25 cellular contexts compared by ENCODE assay signal in the genomic region with DNA sequence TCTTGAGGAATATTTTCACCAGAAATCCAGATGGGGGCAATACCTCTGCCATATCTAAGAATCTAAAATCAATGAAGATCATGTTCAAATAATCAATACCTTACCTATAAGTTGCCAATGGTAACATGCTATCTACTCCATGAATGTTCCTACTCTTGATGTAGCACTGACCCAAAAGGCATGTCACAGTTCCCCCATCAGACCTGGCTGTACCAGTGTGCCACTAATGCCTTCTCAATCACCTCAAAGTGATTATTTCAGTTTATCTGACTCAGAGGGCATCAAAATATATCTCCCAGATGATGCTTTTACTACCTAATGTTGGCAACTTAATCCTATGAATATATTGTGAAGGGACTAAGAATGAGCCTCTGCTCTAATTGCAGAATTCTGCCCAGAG. TPM values are rescaled to one million over a fixed set of nuclear protein-coding genes. Genes with fewer than 3 reads are reported as not detected.
DNase-seq lines count a peak whose midpoint lies in the region; ATAC-seq, FAIRE-seq and TF ChIP-seq lines count a peak whose summit lies in the region.
"Had no signal": no experiment of that assay in that cellular context is flagged by ENCODE, and none has a peak within 500 bp of the region (broad histone marks: within the 10 kb centered on the region; RNA-seq: fewer than 3 reads in every experiment).

No MANE protein-coding gene starts in this region.

- H3K27me3 Mint-ChIP-seq in activated CD4-positive, alpha-beta T cell treated with anti-CD3 and anti-CD28 coated beads for 36 hours, result no peaks in the 10 kb centered on the region
- no peaks in the 10 kb centered on the region for H3K27me3 Mint-ChIP-seq in activated naive CD8-positive, alpha-beta T cell
- no peaks in the 10 kb centered on the region for H3K27me3 Mint-ChIP-seq in activated naive CD8-positive, alpha-beta T cell treated with anti-CD3 and anti-CD28 coated beads for 36 hours
- H3K27me3 Mint-ChIP-seq: CD8-positive, alpha-beta memory T cell had no signal

- no peaks in the 10 kb centered on the region for H3K9me1 ChIP-seq in K562 (ENCODE audit: control insufficient read depth, insufficient read depth, low read length)

- peaks cover under 1 to 17% of the 10 kb centered on the region in 2 experiments; a peak in 4 of 5 replicates for H3K4me1 ChIP-seq in K562 (replicated peaks in 1 of 2; ENCODE audit: control insufficient read depth in 2 of 2, insufficient read depth in 2 of 2, low read length in 2 of 2)

- intact Hi-C loops in activated CD4-positive, alpha-beta T cell treated with anti-CD3 and anti-CD28 coated beads for 36 hours (cut with DNase I, micrococcal nuclease), result no loop called here
- intact Hi-C loops in K562 (cut with micrococcal nuclease), result no loop called here

- no peak for ATAC-seq in activated CD4-positive, alpha-beta T cell treated with anti-CD3 and anti-CD28 coated beads for 36 hours
- ATAC-seq in K562 (no peak), HG03457 (IDR thresholded peaks at IDR 0.05; ENCODE audit: unreplicated experiment) (no peak)
- no peak for ATAC-seq in stimulated activated effector memory CD8-positive, alpha-beta T cell treated with anti-CD3 and anti-CD28 coated beads, Interleukin-12 subunit alpha, Interleukin-12 subunit beta, amount 100 ng/mL, for 72 hours
- ATAC-seq: GM23338, Panc1 had no signal

- in situ Hi-C loops in K562 (cut with MboI), result no loop called here

- H3K27ac Mint-ChIP-seq in activated CD4-positive, alpha-beta T cell treated with anti-CD3 and anti-CD28 coated beads for 36 hours, result peak overlapping the region; percentile 7
- peak overlapping the region; percentile 46 for H3K27ac Mint-ChIP-seq in activated naive CD8-positive, alpha-beta T cell
- no peak overlapping the region for H3K27ac Mint-ChIP-seq in activated naive CD8-positive, alpha-beta T cell treated with anti-CD3 and anti-CD28 coated beads for 36 hours
- peak overlapping the region; percentile 57 for H3K27ac Mint-ChIP-seq in stimulated activated effector memory CD8-positive, alpha-beta T cell treated with anti-CD3 and anti-CD28 coated beads, Interleukin-12 subunit alpha, Interleukin-12 subunit beta, amount 100 ng/mL, for 72 hours
- H3K27ac Mint-ChIP-seq: GM23338 had no signal

- POLR2A ChIA-PET in activated CD4-positive, alpha-beta T cell treated with anti-CD3 and anti-CD28 coated beads for 36 hours (lab: Charles Lee), result no interaction called here
- POLR2A ChIA-PET in K562 (lab: Yijun Ruan, JAX), result no interaction called here

- H3K36me3 Mint-ChIP-seq in activated CD4-positive, alpha-beta T cell treated with anti-CD3 and anti-CD28 coated beads for 36 hours (ENCODE audit: low read depth), result peaks cover 55% of the 10 kb centered on the region
- H3K36me3 Mint-ChIP-seq in activated naive CD8-positive, alpha-beta T cell, result peaks cover 2% of the 10 kb centered on the region
- H3K36me3 Mint-ChIP-seq in activated naive CD8-positive, alpha-beta T cell treated with anti-CD3 and anti-CD28 coated beads for 36 hours, result peaks cover 35% of the 10 kb centered on the region
- H3K36me3 Mint-ChIP-seq in stimulated activated effector memory CD8-positive, alpha-beta T cell treated with anti-CD3 and anti-CD28 coated beads, Interleukin-12 subunit alpha, Interleukin-12 subunit beta, amount 100 ng/mL, for 72 hours, result peaks cover 100% of the 10 kb centered on the region

- H3K9me3 Mint-ChIP-seq in activated CD4-positive, alpha-beta T cell treated with anti-CD3 and anti-CD28 coated beads for 36 hours (ENCODE audit: low read depth), result no peaks in the 10 kb centered on the region
- no peaks in the 10 kb centered on the region for H3K9me3 Mint-ChIP-seq in activated naive CD8-positive, alpha-beta T cell (ENCODE audit: low read depth)
- no peaks in the 10 kb centered on the region for H3K9me3 Mint-ChIP-seq in activated naive CD8-positive, alpha-beta T cell treated with anti-CD3 and anti-CD28 coated beads for 36 hours
- no peaks in the 10 kb centered on the region for H3K9me3 Mint-ChIP-seq in stimulated activated effector memory CD8-positive, alpha-beta T cell treated with anti-CD3 and anti-CD28 coated beads, Interleukin-12 subunit alpha, Interleukin-12 subunit beta, amount 100 ng/mL, for 72 hours
- H3K9me3 Mint-ChIP-seq: CD8-positive, alpha-beta memory T cell; GM23338 had no signal

- CTCF ChIA-PET in activated CD4-positive, alpha-beta T cell treated with anti-CD3 and anti-CD28 coated beads for 36 hours (lab: Charles Lee), result no interaction called here
- CTCF ChIA-PET in K562 (lab: Yijun Ruan, JAX; ENCODE audit: low intra/inter-chr PET ratio), result no interaction called here

- FAIRE-seq in K562 (lab: Jason Lieb, UNC), result no peak
- FAIRE-seq: GM12892, GM18507 had no signal

- peaks cover 34% of the 10 kb centered on the region for H3K79me2 ChIP-seq in K562 (ENCODE audit: control insufficient read depth, insufficient read depth, low read length)

- BruUV-seq in K562 (replicated peaks; lab: Mats Ljungman, UMichigan), result no TSS peak

- no peak for TF ChIP-seq RAD21 in K562 (CRISPR knock-in tag; conservative IDR thresholded peaks at IDR 0.05 in 1 of 2, IDR thresholded peaks at IDR 0.05 in 1 of 2)

- H3K36me3 ChIP-seq in K562 (ENCODE audit: control insufficient read depth, insufficient read depth, low read length), result peaks cover 97% of the 10 kb centered on the region

- DNase-seq in activated CD4-positive, alpha-beta T cell treated with anti-CD3 and anti-CD28 coated beads for 36 hours, result no peak
- no peak for DNase-seq in activated CD4-positive, alpha-beta T cell treated with anti-CD3 and anti-CD28 coated beads for 1 hour
- no peak for DNase-seq in activated naive CD8-positive, alpha-beta T cell treated with anti-CD3 and anti-CD28 coated beads for 36 hours
- DNase-seq in K562 (ENCODE audit: extremely low read depth in 1 of 4, low spot score in 3 of 4) (no peak), iPS-NIHi7 (ENCODE audit: extremely low spot score) (no peak)
- no peak for DNase-seq in stimulated activated effector memory CD8-positive, alpha-beta T cell treated with anti-CD3 and anti-CD28 coated beads, Interleukin-12 subunit alpha, Interleukin-12 subunit beta, amount 100 ng/mL, for 72 hours (ENCODE audit: low spot score in 2 of 2)
- DNase-seq: ACHN; C1 segment of cervical spinal cord; Calu3; CD8-positive, alpha-beta memory T cell; NCI-H1105 treated with DMSO at 0.1 percent for 48 hours; NCI-H2029 treated with DMSO at 0.1 percent for 48 hours; NCI-H226; NCI-H510A treated with DMSO at 0.1 percent for 48 hours; NCI-H774; NK-92 treated with Interleukin-12 subunit alpha and Interleukin-12 subunit beta, amount 100 ng/mL, for 24 hours had no signal

- H3K4me3 Mint-ChIP-seq in activated CD4-positive, alpha-beta T cell treated with anti-CD3 and anti-CD28 coated beads for 36 hours, result no peak overlapping the region
- H3K4me3 Mint-ChIP-seq in activated naive CD8-positive, alpha-beta T cell, result no peak overlapping the region
- H3K4me3 Mint-ChIP-seq in activated naive CD8-positive, alpha-beta T cell treated with anti-CD3 and anti-CD28 coated beads for 36 hours, result no peak overlapping the region
- no peak overlapping the region for H3K4me3 Mint-ChIP-seq in stimulated activated effector memory CD8-positive, alpha-beta T cell treated with anti-CD3 and anti-CD28 coated beads, Interleukin-12 subunit alpha, Interleukin-12 subunit beta, amount 100 ng/mL, for 72 hours
- H3K4me3 Mint-ChIP-seq: GM23338 had no signal

- no peak overlapping the region for H3K4me2 ChIP-seq in K562 (ENCODE audit: insufficient read depth, low read length)
- H3K4me2 ChIP-seq: GM23338, KMS-11 had no signal

- H4K20me1 ChIP-seq in K562 (replicated peaks; ENCODE audit: control insufficient read depth, insufficient read depth, low read length), result no peaks in the 10 kb centered on the region

- no peak overlapping the region for H3K4me3 ChIP-seq in K562
- H3K4me3 ChIP-seq: GM23338, HAP-1 had no signal

- H3K4me1 Mint-ChIP-seq in activated CD4-positive, alpha-beta T cell treated with anti-CD3 and anti-CD28 coated beads for 36 hours, result peaks cover 24% of the 10 kb centered on the region
- peaks cover 24% of the 10 kb centered on the region for H3K4me1 Mint-ChIP-seq in activated naive CD8-positive, alpha-beta T cell (ENCODE audit: low read depth)
- H3K4me1 Mint-ChIP-seq in activated naive CD8-positive, alpha-beta T cell treated with anti-CD3 and anti-CD28 coated beads for 36 hours, result peaks cover 26% of the 10 kb centered on the region
- H3K4me1 Mint-ChIP-seq in stimulated activated effector memory CD8-positive, alpha-beta T cell treated with anti-CD3 and anti-CD28 coated beads, Interleukin-12 subunit alpha, Interleukin-12 subunit beta, amount 100 ng/mL, for 72 hours, result peaks cover 28% of the 10 kb centered on the region

- peak; percentile 47; the same call in 1 of the 2 replicates for TF ChIP-seq POLR2A in K562 (conservative IDR thresholded peaks at IDR 0.05)

- TF ChIP-seq EP300 in K562 (IDR thresholded peaks at IDR 0.05; ENCODE audit: low read length), result no peak

- H3K9me3 ChIP-seq in K562 (replicated peaks; ENCODE audit: control insufficient read depth, insufficient read depth, low read depth, low read length), result no peaks in the 10 kb centered on the region
- H3K9me3 ChIP-seq: HAP-1 had no signal

- no peak overlapping the region for H3K27ac ChIP-seq in K562 (ENCODE audit: extremely low read depth, low read depth, low read length)
- H3K27ac ChIP-seq: 22Rv1, KMS-11 had no signal

- no peak overlapping the region for H2AFZ ChIP-seq in K562 (ENCODE audit: low read depth, low read length)
- H2AFZ ChIP-seq: GM23338 had no signal

- TF ChIP-seq CTCF in K562 (IDR thresholded peaks at IDR 0.05 in 2 of 3, conservative IDR thresholded peaks at IDR 0.05 in 1 of 3; ENCODE audit: insufficient read depth in 2 of 3, low read depth in 1 of 3, low read length in 3 of 3), result no peak

- no peak overlapping the region for H3K9ac ChIP-seq in K562 (ENCODE audit: insufficient read depth in 1 of 2, low read depth in 2 of 2, low read length in 2 of 2)
- H3K9ac ChIP-seq: KMS-11 had no signal

- no peaks in the 10 kb centered on the region for H3K27me3 ChIP-seq in K562 (ENCODE audit: control insufficient read depth in 2 of 2, insufficient read depth in 2 of 2, low read length in 2 of 2)

RNA-seq across cellular contexts. Expression of gene PDCD2, which starts 5.5 kb away (rescaled TPM):
- 100 to 1,000 TPM; 133 to 152 TPM for total RNA-seq in activated CD4-positive, alpha-beta T cell treated with anti-CD3 and anti-CD28 coated beads for 36 hours
- total RNA-seq in activated naive CD8-positive, alpha-beta T cell treated with anti-CD3 and anti-CD28 coated beads for 36 hours, result 100 to 1,000 TPM; 158 to 161 TPM
- 76.0 and 134 TPM in 2 replicates for total RNA-seq in K562 (2011; cell fraction: chromatin; rRNA removed; ENCODE audit: low replicate concordance)
- total RNA-seq in K562 (2011; cell fraction: nucleolus; rRNA removed), result 54.9 and 57.7 TPM in 2 replicates
- total RNA-seq in K562 (2011; cell fraction: nucleoplasm; rRNA removed), result 97.5 and 142 TPM in 2 replicates
- 343 and 377 TPM in 2 replicates for total RNA-seq in K562 (2014; rRNA removed)
- total RNA-seq in K562 (2014; rRNA removed; fragmentation: Illumina TruSeq; extraction: Trizol), result 339 and 365 TPM in 2 replicates
- 238 and 276 TPM in 2 replicates for total RNA-seq in K562 (2015; rRNA removed; fragmentation: Illumina TruSeq; extraction: Trizol)
- 276 and 291 TPM in 2 replicates for total RNA-seq in K562 (2021)
- polyA plus RNA-seq in K562 (2011; rRNA removed), result 297 and 378 TPM in 2 replicates
- polyA plus RNA-seq in K562 (2011; cell fraction: cytosol; rRNA removed), result 197 and 320 TPM in 2 replicates
- polyA plus RNA-seq in K562 (2011; cell fraction: nucleus; rRNA removed), result 192 and 207 TPM in 2 replicates
- 196 and 278 TPM in 2 replicates for polyA plus RNA-seq in K562 (2012)
- 277 and 318 TPM in 2 replicates for polyA plus RNA-seq in K562 (2014; fragmentation: Illumina TruSeq; extraction: Trizol)
- 100 to 1,000 TPM in 1 of 2 experiments, 10 to 100 TPM in 1; 67.3 to 105 TPM for polyA plus RNA-seq in K562 (2014; fragmentation: Nextera tagmentation; extraction: Ambion mirVana)
- 392 and 430 TPM in 2 replicates for polyA plus RNA-seq in K562 (2014; rRNA removed)
- polyA minus RNA-seq in K562 (2011; rRNA and poly(A)+ RNA removed), result 155 and 159 TPM in 2 replicates
- 70.4 and 109 TPM in 2 replicates for polyA minus RNA-seq in K562 (2011; cell fraction: cytosol; rRNA and poly(A)+ RNA removed)
- polyA minus RNA-seq in K562 (2011; cell fraction: nucleus; rRNA and poly(A)+ RNA removed), result 60.9 and 93.0 TPM in 2 replicates

RNA-seq across cellular contexts. Expression of gene TBP, which starts 24.7 kb away (rescaled TPM):
- 10 to 100 TPM; 23.9 to 27.4 TPM for total RNA-seq in activated CD4-positive, alpha-beta T cell treated with anti-CD3 and anti-CD28 coated beads for 36 hours
- 10 to 100 TPM; 27.6 to 28.0 TPM for total RNA-seq in activated naive CD8-positive, alpha-beta T cell treated with anti-CD3 and anti-CD28 coated beads for 36 hours
- 37.1 and 48.4 TPM in 2 replicates for total RNA-seq in K562 (2011; cell fraction: chromatin; rRNA removed; ENCODE audit: low replicate concordance)
- total RNA-seq in K562 (2011; cell fraction: nucleolus; rRNA removed), result 19.2 and 21.6 TPM in 2 replicates
- 30.4 and 38.7 TPM in 2 replicates for total RNA-seq in K562 (2011; cell fraction: nucleoplasm; rRNA removed)
- total RNA-seq in K562 (2014; rRNA removed) (39.5 and 48.8 TPM in 2 replicates), K562 (2014; rRNA removed; fragmentation: Illumina TruSeq; extraction: Trizol) (28.9 and 29.4 TPM in 2 replicates), K562 (2015; rRNA removed; fragmentation: Illumina TruSeq; extraction: Trizol) (24.5 and 28.5 TPM in 2 replicates), K562 (2021) (31.7 and 36.0 TPM in 2 replicates)
- polyA plus RNA-seq in K562 (2011; rRNA removed) (34.9 and 39.0 TPM in 2 replicates), K562 (2014; fragmentation: Illumina TruSeq; extraction: Trizol) (52.1 and 56.4 TPM in 2 replicates), K562 (2014; fragmentation: Nextera tagmentation; extraction: Ambion mirVana) (10 to 100 TPM; 61.3 to 86.1 TPM), K562 (2014; rRNA removed) (40.6 and 47.0 TPM in 2 replicates)
- 26.0 and 77.2 TPM in 2 replicates for polyA plus RNA-seq in K562 (2011; cell fraction: cytosol; rRNA removed)
- 46.7 and 53.4 TPM in 2 replicates for polyA plus RNA-seq in K562 (2011; cell fraction: nucleus; rRNA removed)
- 27.0 and 32.7 TPM in 2 replicates for polyA plus RNA-seq in K562 (2012)
- polyA minus RNA-seq in K562 (2011; rRNA and poly(A)+ RNA removed), result 27.2 and 31.3 TPM in 2 replicates
- polyA minus RNA-seq in K562 (2011; cell fraction: cytosol; rRNA and poly(A)+ RNA removed), result 13.9 and 17.4 TPM in 2 replicates
- polyA minus RNA-seq in K562 (2011; cell fraction: nucleus; rRNA and poly(A)+ RNA removed), result 14.7 and 16.9 TPM in 2 replicates

RNA-seq across cellular contexts. Expression of gene PSMB1, which starts 25.8 kb away (rescaled TPM):
- 100 to 1,000 TPM; 129 to 245 TPM for total RNA-seq in activated CD4-positive, alpha-beta T cell treated with anti-CD3 and anti-CD28 coated beads for 36 hours
- total RNA-seq in activated naive CD8-positive, alpha-beta T cell treated with anti-CD3 and anti-CD28 coated beads for 36 hours, result 100 to 1,000 TPM; 270 to 283 TPM
- total RNA-seq in K562 (2011; cell fraction: chromatin; rRNA removed; ENCODE audit: low replicate concordance), result 72.7 and 111 TPM in 2 replicates
- 100 and 101 TPM in 2 replicates for total RNA-seq in K562 (2011; cell fraction: nucleolus; rRNA removed)
- 147 and 174 TPM in 2 replicates for total RNA-seq in K562 (2011; cell fraction: nucleoplasm; rRNA removed)
- total RNA-seq in K562 (2014; rRNA removed), result 567 and 884 TPM in 2 replicates
- total RNA-seq in K562 (2014; rRNA removed; fragmentation: Illumina TruSeq; extraction: Trizol), result 716 and 737 TPM in 2 replicates
- 566 and 591 TPM in 2 replicates for total RNA-seq in K562 (2015; rRNA removed; fragmentation: Illumina TruSeq; extraction: Trizol)
- total RNA-seq in K562 (2021), result 431 and 447 TPM in 2 replicates
- 857 and 1,105 TPM in 2 replicates for polyA plus RNA-seq in K562 (2011; rRNA removed)
- polyA plus RNA-seq in K562 (2011; cell fraction: cytosol; rRNA removed), result 941 and 1,174 TPM in 2 replicates
- polyA plus RNA-seq in K562 (2011; cell fraction: nucleus; rRNA removed), result 261 and 404 TPM in 2 replicates
- polyA plus RNA-seq in K562 (2012), result 418 and 567 TPM in 2 replicates
- polyA plus RNA-seq in K562 (2014; fragmentation: Illumina TruSeq; extraction: Trizol), result 549 and 609 TPM in 2 replicates
- 1,000 to 10,000 TPM; 2,334 to 2,953 TPM for polyA plus RNA-seq in K562 (2014; fragmentation: Nextera tagmentation; extraction: Ambion mirVana)
- polyA plus RNA-seq in K562 (2014; rRNA removed), result 1,180 and 1,187 TPM in 2 replicates
- polyA minus RNA-seq in K562 (2011; rRNA and poly(A)+ RNA removed), result 647 and 767 TPM in 2 replicates
- polyA minus RNA-seq in K562 (2011; cell fraction: cytosol; rRNA and poly(A)+ RNA removed), result 227 and 288 TPM in 2 replicates
- polyA minus RNA-seq in K562 (2011; cell fraction: nucleus; rRNA and poly(A)+ RNA removed), result 41.3 and 70.0 TPM in 2 replicates
